In the genomic region with DNA sequence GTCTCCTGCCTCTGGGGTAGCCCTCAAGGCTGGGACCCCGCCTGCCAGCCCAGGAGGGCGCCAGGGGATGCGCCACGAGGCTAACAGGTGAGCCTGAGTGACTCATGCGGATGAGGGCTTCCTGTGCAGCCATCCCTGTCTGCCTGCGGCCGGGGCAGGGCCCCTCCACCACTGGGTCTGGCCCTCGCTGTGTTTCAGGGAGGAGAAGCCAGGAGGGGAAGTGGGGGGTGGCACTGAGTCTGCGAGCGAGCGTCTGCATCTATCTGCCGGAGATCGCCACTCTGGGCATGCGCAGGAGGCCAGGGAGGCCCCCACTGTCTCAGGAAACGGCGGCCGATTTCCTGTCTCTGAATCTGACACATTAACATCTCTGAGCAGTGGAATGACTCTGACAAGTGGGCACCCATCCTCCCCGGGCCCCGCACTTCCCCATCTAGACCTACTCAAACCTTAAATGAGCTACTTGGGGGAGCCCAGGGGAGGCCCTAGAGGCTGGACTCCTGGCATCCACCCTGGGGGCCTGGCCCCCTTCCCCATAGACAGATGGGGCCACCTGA, we compare ENCODE assay signal across 1 cellular context.
TF ChIP-seq lines count a peak whose summit lies in the region.

No MANE protein-coding gene starts in this region.

TF ChIP-seq in GM12878, 131 proteins besides CTCF, POLR2A, EP300 and RAD21 (continues in another document):
- TF ChIP-seq POU2F2 (IDR thresholded peaks at IDR 0.05; ENCODE audit: borderline replicate concordance, low read depth, low read length): peak; percentile 85; the same call in 2 of the 3 replicates
- peak; percentile 94 for TF ChIP-seq PAX5 (IDR thresholded peaks at IDR 0.05; ENCODE audit: borderline replicate concordance, low read depth, low read length)
- TF ChIP-seq MEF2A (IDR thresholded peaks at IDR 0.05; ENCODE audit: insufficient read depth, low read depth, low read length): 0 out of 2 replicates have a peak, but pooled peaks have one; percentile 40
- TF ChIP-seq YY1 (IDR thresholded peaks at IDR 0.05; ENCODE audit: low read depth, low read length): peak; percentile 49
- TF ChIP-seq, protein P1, sequence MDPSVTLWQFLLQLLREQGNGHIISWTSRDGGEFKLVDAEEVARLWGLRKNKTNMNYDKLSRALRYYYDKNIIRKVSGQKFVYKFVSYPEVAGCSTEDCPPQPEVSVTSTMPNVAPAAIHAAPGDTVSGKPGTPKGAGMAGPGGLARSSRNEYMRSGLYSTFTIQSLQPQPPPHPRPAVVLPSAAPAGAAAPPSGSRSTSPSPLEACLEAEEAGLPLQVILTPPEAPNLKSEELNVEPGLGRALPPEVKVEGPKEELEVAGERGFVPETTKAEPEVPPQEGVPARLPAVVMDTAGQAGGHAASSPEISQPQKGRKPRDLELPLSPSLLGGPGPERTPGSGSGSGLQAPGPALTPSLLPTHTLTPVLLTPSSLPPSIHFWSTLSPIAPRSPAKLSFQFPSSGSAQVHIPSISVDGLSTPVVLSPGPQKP (IDR thresholded peaks at IDR 0.05; ENCODE audit: low read depth, low read length): peak; percentile 52; the same call in 1 of the 2 replicates
- no peak for TF ChIP-seq FOXK2 (IDR thresholded peaks at IDR 0.05)
- peak; percentile 35; the same call in 1 of the 2 replicates for TF ChIP-seq CREM (IDR thresholded peaks at IDR 0.05; ENCODE audit: low read depth)
- TF ChIP-seq CHD1 (IDR thresholded peaks at IDR 0.05; ENCODE audit: low read depth, low read length): no peak
- TF ChIP-seq POLR2AphosphoS2 (IDR thresholded peaks at IDR 0.05; ENCODE audit: low read depth, low read length): peak; percentile 66; the same call in 1 of the 2 replicates
- TF ChIP-seq, protein P2, sequence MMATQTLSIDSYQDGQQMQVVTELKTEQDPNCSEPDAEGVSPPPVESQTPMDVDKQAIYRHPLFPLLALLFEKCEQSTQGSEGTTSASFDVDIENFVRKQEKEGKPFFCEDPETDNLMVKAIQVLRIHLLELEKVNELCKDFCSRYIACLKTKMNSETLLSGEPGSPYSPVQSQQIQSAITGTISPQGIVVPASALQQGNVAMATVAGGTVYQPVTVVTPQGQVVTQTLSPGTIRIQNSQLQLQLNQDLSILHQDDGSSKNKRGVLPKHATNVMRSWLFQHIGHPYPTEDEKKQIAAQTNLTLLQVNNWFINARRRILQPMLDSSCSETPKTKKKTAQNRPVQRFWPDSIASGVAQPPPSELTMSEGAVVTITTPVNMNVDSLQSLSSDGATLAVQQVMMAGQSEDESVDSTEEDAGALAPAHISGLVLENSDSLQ (IDR thresholded peaks at IDR 0.05): peak; percentile 77
- TF ChIP-seq NR2C2 (IDR thresholded peaks at IDR 0.05; ENCODE audit: borderline replicate concordance, control insufficient read depth, insufficient read length, low read depth): no peak
- TF ChIP-seq CHD2 (IDR thresholded peaks at IDR 0.05; ENCODE audit: borderline replicate concordance, low read depth, low read length): peak; percentile 66; the same call in 1 of the 2 replicates
- peak in 1 of 2 experiments; percentile 91; a peak in 2 of 4 replicates for TF ChIP-seq ETV6 (conservative IDR thresholded peaks at IDR 0.05 in 1 of 2, IDR thresholded peaks at IDR 0.05 in 1 of 2; ENCODE audit: borderline replicate concordance in 1 of 2, low read depth in 1 of 2)
- peak; percentile 86 for TF ChIP-seq TBL1XR1 (IDR thresholded peaks at IDR 0.05; ENCODE audit: low read depth, low read length)
- TF ChIP-seq, protein P3, sequence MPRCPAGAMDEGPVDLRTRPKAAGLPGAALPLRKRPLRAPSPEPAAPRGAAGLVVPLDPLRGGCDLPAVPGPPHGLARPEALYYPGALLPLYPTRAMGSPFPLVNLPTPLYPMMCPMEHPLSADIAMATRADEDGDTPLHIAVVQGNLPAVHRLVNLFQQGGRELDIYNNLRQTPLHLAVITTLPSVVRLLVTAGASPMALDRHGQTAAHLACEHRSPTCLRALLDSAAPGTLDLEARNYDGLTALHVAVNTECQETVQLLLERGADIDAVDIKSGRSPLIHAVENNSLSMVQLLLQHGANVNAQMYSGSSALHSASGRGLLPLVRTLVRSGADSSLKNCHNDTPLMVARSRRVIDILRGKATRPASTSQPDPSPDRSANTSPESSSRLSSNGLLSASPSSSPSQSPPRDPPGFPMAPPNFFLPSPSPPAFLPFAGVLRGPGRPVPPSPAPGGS (IDR thresholded peaks at IDR 0.05; ENCODE audit: borderline replicate concordance, insufficient read depth, low read depth, low read length, poor library complexity, severe bottlenecking): peak; percentile 58
- peak; percentile 96 for TF ChIP-seq HDGF (IDR thresholded peaks at IDR 0.05)
- peak; percentile 85 for TF ChIP-seq TCF3 (IDR thresholded peaks at IDR 0.05; ENCODE audit: borderline replicate concordance, insufficient read depth, low read depth, low read length)
- peak; percentile 56 to 85; a peak in 2 of 4 replicates for TF ChIP-seq IKZF2 (IDR thresholded peaks at IDR 0.05)
- TF ChIP-seq MXI1 (IDR thresholded peaks at IDR 0.05; ENCODE audit: low read depth, low read length): peak; percentile 55; the same call in 1 of the 2 replicates
- TF ChIP-seq, protein P4, sequence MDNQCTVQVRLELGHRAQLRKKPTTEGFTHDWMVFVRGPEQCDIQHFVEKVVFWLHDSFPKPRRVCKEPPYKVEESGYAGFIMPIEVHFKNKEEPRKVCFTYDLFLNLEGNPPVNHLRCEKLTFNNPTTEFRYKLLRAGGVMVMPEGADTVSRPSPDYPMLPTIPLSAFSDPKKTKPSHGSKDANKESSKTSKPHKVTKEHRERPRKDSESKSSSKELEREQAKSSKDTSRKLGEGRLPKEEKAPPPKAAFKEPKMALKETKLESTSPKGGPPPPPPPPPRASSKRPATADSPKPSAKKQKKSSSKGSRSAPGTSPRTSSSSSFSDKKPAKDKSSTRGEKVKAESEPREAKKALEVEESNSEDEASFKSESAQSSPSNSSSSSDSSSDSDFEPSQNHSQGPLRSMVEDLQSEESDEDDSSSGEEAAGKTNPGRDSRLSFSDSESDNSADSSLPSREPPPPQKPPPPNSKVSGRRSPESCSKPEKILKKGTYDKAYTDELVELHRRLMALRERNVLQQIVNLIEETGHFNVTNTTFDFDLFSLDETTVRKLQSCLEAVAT (IDR thresholded peaks at IDR 0.05): peak; percentile 66
- TF ChIP-seq EGR1 (IDR thresholded peaks at IDR 0.05; ENCODE audit: borderline replicate concordance in 1 of 2, low read depth in 2 of 2, low read length in 2 of 2): peak in 1 of 2 experiments; percentile 3; a peak in 1 of 3 replicates
- TF ChIP-seq DPF2 (IDR thresholded peaks at IDR 0.05): 0 out of 2 replicates have a peak, but pooled peaks have one; percentile 66
- 0 out of 2 replicates have a peak, but pooled peaks have one; percentile 8 for TF ChIP-seq ZBED1 (IDR thresholded peaks at IDR 0.05; ENCODE audit: borderline replicate concordance)
- peak; percentile 73; the same call in 1 of the 2 replicates for TF ChIP-seq SMAD5 (IDR thresholded peaks at IDR 0.05; ENCODE audit: low read depth)
- TF ChIP-seq, protein P5, sequence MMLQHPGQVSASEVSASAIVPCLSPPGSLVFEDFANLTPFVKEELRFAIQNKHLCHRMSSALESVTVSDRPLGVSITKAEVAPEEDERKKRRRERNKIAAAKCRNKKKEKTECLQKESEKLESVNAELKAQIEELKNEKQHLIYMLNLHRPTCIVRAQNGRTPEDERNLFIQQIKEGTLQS (IDR thresholded peaks at IDR 0.05; ENCODE audit: borderline replicate concordance, extremely low read depth, low read depth, low read length): 0 out of 2 replicates have a peak, but pooled peaks have one; percentile 20
- peak; percentile 49 to 58; a peak in 3 of 4 replicates for TF ChIP-seq BHLHE40 (IDR thresholded peaks at IDR 0.05; ENCODE audit: borderline replicate concordance in 1 of 2, low read depth in 2 of 2, low read length in 1 of 2)
- TF ChIP-seq, protein P6, sequence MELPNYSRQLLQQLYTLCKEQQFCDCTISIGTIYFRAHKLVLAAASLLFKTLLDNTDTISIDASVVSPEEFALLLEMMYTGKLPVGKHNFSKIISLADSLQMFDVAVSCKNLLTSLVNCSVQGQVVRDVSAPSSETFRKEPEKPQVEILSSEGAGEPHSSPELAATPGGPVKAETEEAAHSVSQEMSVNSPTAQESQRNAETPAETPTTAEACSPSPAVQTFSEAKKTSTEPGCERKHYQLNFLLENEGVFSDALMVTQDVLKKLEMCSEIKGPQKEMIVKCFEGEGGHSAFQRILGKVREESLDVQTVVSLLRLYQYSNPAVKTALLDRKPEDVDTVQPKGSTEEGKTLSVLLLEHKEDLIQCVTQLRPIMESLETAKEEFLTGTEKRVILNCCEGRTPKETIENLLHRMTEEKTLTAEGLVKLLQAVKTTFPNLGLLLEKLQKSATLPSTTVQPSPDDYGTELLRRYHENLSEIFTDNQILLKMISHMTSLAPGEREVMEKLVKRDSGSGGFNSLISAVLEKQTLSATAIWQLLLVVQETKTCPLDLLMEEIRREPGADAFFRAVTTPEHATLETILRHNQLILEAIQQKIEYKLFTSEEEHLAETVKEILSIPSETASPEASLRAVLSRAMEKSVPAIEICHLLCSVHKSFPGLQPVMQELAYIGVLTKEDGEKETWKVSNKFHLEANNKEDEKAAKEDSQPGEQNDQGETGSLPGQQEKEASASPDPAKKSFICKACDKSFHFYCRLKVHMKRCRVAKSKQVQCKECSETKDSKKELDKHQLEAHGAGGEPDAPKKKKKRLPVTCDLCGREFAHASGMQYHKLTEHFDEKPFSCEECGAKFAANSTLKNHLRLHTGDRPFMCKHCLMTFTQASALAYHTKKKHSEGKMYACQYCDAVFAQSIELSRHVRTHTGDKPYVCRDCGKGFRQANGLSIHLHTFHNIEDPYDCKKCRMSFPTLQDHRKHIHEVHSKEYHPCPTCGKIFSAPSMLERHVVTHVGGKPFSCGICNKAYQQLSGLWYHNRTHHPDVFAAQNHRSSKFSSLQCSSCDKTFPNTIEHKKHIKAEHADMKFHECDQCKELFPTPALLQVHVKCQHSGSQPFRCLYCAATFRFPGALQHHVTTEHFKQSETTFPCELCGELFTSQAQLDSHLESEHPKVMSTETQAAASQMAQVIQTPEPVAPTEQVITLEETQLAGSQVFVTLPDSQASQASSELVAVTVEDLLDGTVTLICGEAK (IDR thresholded peaks at IDR 0.05; ENCODE audit: borderline replicate concordance): peak; percentile 11; the same call in 1 of the 2 replicates
- no peak for TF ChIP-seq BMI1 (IDR thresholded peaks at IDR 0.05; ENCODE audit: borderline replicate concordance)
- peak; percentile 69 for TF ChIP-seq POLR2AphosphoS5 (IDR thresholded peaks at IDR 0.05; ENCODE audit: low read length)
- no peak; the same call in 1 of the 2 replicates for TF ChIP-seq HCFC1 (IDR thresholded peaks at IDR 0.05; ENCODE audit: low read length)
- TF ChIP-seq, protein P7, sequence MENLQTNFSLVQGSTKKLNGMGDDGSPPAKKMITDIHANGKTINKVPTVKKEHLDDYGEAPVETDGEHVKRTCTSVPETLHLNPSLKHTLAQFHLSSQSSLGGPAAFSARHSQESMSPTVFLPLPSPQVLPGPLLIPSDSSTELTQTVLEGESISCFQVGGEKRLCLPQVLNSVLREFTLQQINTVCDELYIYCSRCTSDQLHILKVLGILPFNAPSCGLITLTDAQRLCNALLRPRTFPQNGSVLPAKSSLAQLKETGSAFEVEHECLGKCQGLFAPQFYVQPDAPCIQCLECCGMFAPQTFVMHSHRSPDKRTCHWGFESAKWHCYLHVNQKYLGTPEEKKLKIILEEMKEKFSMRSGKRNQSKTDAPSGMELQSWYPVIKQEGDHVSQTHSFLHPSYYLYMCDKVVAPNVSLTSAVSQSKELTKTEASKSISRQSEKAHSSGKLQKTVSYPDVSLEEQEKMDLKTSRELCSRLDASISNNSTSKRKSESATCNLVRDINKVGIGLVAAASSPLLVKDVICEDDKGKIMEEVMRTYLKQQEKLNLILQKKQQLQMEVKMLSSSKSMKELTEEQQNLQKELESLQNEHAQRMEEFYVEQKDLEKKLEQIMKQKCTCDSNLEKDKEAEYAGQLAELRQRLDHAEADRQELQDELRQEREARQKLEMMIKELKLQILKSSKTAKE (IDR thresholded peaks at IDR 0.05; ENCODE audit: low read depth, poor library complexity, severe bottlenecking): peak; percentile 63
- peak; percentile 95 for TF ChIP-seq EED (IDR thresholded peaks at IDR 0.05; ENCODE audit: low read depth)
- TF ChIP-seq NFYA (IDR thresholded peaks at IDR 0.05; ENCODE audit: borderline replicate concordance, low read depth, low read length): no peak
- peak; percentile 9; the same call in 1 of the 2 replicates for TF ChIP-seq SMC3 (IDR thresholded peaks at IDR 0.05; ENCODE audit: borderline replicate concordance, low read length)
- TF ChIP-seq, protein P8, sequence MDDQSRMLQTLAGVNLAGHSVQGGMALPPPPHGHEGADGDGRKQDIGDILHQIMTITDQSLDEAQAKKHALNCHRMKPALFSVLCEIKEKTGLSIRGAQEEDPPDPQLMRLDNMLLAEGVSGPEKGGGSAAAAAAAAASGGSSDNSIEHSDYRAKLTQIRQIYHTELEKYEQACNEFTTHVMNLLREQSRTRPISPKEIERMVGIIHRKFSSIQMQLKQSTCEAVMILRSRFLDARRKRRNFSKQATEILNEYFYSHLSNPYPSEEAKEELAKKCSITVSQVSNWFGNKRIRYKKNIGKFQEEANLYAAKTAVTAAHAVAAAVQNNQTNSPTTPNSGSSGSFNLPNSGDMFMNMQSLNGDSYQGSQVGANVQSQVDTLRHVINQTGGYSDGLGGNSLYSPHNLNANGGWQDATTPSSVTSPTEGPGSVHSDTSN (IDR thresholded peaks at IDR 0.05; ENCODE audit: insufficient replicate concordance, low read depth, low read length): peak; percentile 47
- TF ChIP-seq RELA (IDR thresholded peaks at IDR 0.05; ENCODE audit: borderline replicate concordance, partially characterized antibody): no peak
- TF ChIP-seq CREB1 (IDR thresholded peaks at IDR 0.05; ENCODE audit: low read depth): no peak; the same call in 1 of the 2 replicates
- TF ChIP-seq, protein P9, sequence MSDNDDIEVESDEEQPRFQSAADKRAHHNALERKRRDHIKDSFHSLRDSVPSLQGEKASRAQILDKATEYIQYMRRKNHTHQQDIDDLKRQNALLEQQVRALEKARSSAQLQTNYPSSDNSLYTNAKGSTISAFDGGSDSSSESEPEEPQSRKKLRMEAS (IDR thresholded peaks at IDR 0.05; ENCODE audit: low read depth, low read length): peak; percentile 57; the same call in 1 of the 2 replicates
- peak; percentile 47 for TF ChIP-seq MEF2B (IDR thresholded peaks at IDR 0.05; ENCODE audit: partially characterized antibody, poor library complexity, severe bottlenecking)
- peak; percentile 86 for TF ChIP-seq RUNX3 (IDR thresholded peaks at IDR 0.05; ENCODE audit: low read length)
- TF ChIP-seq NR2F1 (conservative IDR thresholded peaks at IDR 0.05): peak; percentile 20; the same call in 1 of the 2 replicates
- no peak for TF ChIP-seq SREBF2 (IDR thresholded peaks at IDR 0.05; ENCODE audit: low read length)
- peak; percentile 23; the same call in 1 of the 2 replicates for TF ChIP-seq PML (IDR thresholded peaks at IDR 0.05; ENCODE audit: low read length)
- TF ChIP-seq MYC (IDR thresholded peaks at IDR 0.05; ENCODE audit: insufficient read depth, insufficient read length, insufficient replicate concordance, low read length, severe bottlenecking): peak; percentile 53
- peak; percentile 73; the same call in 1 of the 2 replicates for TF ChIP-seq TCF12 (IDR thresholded peaks at IDR 0.05; ENCODE audit: low read depth, low read length)
- TF ChIP-seq NBN (IDR thresholded peaks at IDR 0.05): peak; percentile 79
- TF ChIP-seq IRF4 (IDR thresholded peaks at IDR 0.05; ENCODE audit: low read depth, low read length): 0 out of 2 replicates have a peak, but pooled peaks have one; percentile 10
- 0 out of 2 replicates have a peak, but pooled peaks have one; percentile 19 for TF ChIP-seq FOXM1 (IDR thresholded peaks at IDR 0.05; ENCODE audit: low read depth, low read length)
- peak; percentile 42; the same call in 1 of the 2 replicates for TF ChIP-seq RFX5 (IDR thresholded peaks at IDR 0.05; ENCODE audit: low read depth, low read length)
- peak; percentile 41; the same call in 1 of the 2 replicates for TF ChIP-seq RCOR1 (conservative IDR thresholded peaks at IDR 0.05; ENCODE audit: low read depth, low read length)
- no peak for TF ChIP-seq ZNF217 (IDR thresholded peaks at IDR 0.05)
